In the genomic region with DNA sequence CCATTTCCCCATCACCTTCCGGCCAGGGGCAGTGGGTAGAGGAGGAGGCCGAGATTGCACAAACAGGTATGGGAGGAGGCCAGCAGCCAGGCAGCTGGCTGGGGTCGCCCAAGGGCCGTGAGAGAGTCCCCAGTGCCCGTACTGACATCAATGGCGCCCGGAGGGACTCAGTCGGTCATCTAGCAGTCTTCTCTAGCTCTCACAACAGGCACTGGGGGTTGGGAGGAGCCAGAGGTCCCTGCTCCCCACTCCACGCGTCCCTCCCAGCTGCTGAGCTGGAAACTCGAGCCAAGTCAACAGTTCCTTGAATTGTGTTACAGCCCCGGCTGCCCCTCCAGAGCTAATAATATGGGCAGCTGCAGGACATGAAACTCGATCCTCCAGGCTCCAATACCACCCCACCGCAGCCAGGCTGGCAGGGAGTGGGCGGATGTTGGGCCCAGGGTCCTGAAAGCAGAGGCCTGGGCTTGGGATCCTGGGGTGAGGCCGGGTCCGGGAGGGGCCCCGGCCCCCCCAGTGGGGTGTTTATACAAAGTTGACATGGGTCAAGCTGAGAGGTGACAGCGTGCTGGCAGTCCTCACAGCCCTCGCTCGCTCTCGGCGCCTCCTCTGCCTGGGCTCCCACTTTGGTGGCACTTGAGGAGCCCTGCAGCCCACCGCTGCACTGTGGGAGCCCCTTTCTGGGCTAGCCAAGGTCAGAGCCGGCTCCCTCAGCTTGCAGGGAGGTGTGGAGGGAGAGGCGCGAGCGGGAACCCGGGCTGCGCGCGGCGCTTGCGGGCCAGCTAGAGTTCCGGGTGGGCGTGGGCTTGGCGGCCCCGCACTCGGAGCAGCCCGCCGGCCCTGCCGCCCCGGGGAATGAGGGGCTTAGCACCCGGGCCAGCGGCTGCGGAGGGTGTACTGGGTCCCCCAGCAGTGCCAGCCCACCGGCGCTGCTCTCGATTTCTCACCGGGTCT, we compare ENCODE assay signal across 8 cellular contexts. TPM values are rescaled to one million over a fixed set of nuclear protein-coding genes. Genes with fewer than 3 reads are reported as not detected.
DNase-seq lines count a peak whose midpoint lies in the region; ATAC-seq and TF ChIP-seq lines count a peak whose summit lies in the region.
"Not testable (repeated sequence)": the region's sequence is repeated elsewhere in the genome, so short reads cannot be mapped to it uniquely, and the experiment has no call there.

No MANE protein-coding gene starts in this region.

- H3K79me2 ChIP-seq in hepatocyte, result not testable (repeated sequence)

- intact Hi-C loops in CD4-positive, alpha-beta T cell (cut with DNase I, micrococcal nuclease), result not testable (repeated sequence)

- peak overlapping the region; percentile 44 for H3K4me2 ChIP-seq in hepatocyte

- DNase-seq in CD4-positive, alpha-beta T cell; activated naive CD8-positive, alpha-beta T cell treated with anti-CD3 and anti-CD28 coated beads, Interleukin-2, amount 10 ng/mL, durations not matched to agents 7 days and 5 days: not testable (repeated sequence)
- peak; percentile 78 for DNase-seq in NCI-H1105 treated with DMSO at 0.1 percent for 48 hours (lab: John Stamatoyannopoulos, UW)
- DNase-seq in NCI-H774 (lab: John Stamatoyannopoulos, UW), result peak; percentile 85
- DNase-seq in hepatocyte (ENCODE audit: low spot score), result peak; percentile 58
- DNase-seq in nephron progenitor cell, result peak; percentile 62

- H3K27me3 ChIP-seq in CD4-positive, alpha-beta T cell (ENCODE audit: control insufficient read depth, insufficient read depth, low read length); ectodermal cell (ENCODE audit: control insufficient read depth, insufficient read depth, low read length, poor library complexity, severe bottlenecking); hepatocyte: not testable (repeated sequence)

- not testable (repeated sequence) for H3K27ac ChIP-seq in CD4-positive, alpha-beta T cell (ENCODE audit: low read depth, low read length)
- H3K27ac ChIP-seq in ectodermal cell (ENCODE audit: insufficient read depth, low read depth, low read length, poor library complexity, severe bottlenecking), result peak overlapping the region; percentile 67
- H3K27ac ChIP-seq in hepatocyte, result peak overlapping the region; percentile 49
- peak overlapping the region in 16 of 21 experiments; percentile 5 to 83 (median 34) for H3K27ac ChIP-seq in skin epidermis

- H3K4me1 ChIP-seq in ectodermal cell (ENCODE audit: control insufficient read depth, insufficient read depth, low read length), result peaks cover 53% of the 10 kb centered on the region
- peaks cover 39% of the 10 kb centered on the region for H3K4me1 ChIP-seq in hepatocyte (ENCODE audit: insufficient read depth)

- POLR2A ChIA-PET in CD4-positive, alpha-beta T cell (lab: Charles Lee), result interaction anchor here (1.0 to 4.2 kb wide), 10 partner anchors 7 to 238 kb away, joined by 3 to 28 read pairs (median 5); partner anchors contain the start of gene SPOCK2
- POLR2A ChIA-PET in activated naive CD8-positive, alpha-beta T cell treated with anti-CD3 and anti-CD28 coated beads, Interleukin-2, amount 10 ng/mL, durations not matched to agents 7 days and 5 days (lab: Charles Lee), result interaction anchor here (1.3 to 32.2 kb wide), 7 partner anchors 10 to 238 kb away, joined by 3 to 1812 read pairs (median 9); partner anchors contain the start of genes DDIT4 and SPOCK2

- not testable (repeated sequence) for H3K9me3 Mint-ChIP-seq in CD4-positive, alpha-beta T cell; activated naive CD8-positive, alpha-beta T cell treated with anti-CD3 and anti-CD28 coated beads, Interleukin-2, amount 10 ng/mL, durations not matched to agents 7 days and 5 days; nephron progenitor cell

- not testable (repeated sequence) for H3K9me3 ChIP-seq in CD4-positive, alpha-beta T cell (ENCODE audit: control insufficient read depth, low read length); ectodermal cell (ENCODE audit: control insufficient read depth, low read length); hepatocyte (ENCODE audit: low read depth)

- WGBS in ectodermal cell, 2 experiments, result 75 to 78% methylated on average over 50 of the region's 50 CpGs
- 79% methylated on average over 47 of the region's 50 CpGs for WGBS in hepatocyte (ENCODE audit: low lambda C conversion rate, missing lambda C conversion rate)

- not testable (repeated sequence) for TF ChIP-seq CTCF in CD4-positive, alpha-beta T cell (IDR thresholded peaks at IDR 0.05); hepatocyte (IDR thresholded peaks at IDR 0.05; ENCODE audit: poor library complexity); nephron progenitor cell (IDR thresholded peaks at IDR 0.05)

- H2AFZ ChIP-seq in hepatocyte, result peak overlapping the region; percentile 5

- H3K4me3 ChIP-seq in ectodermal cell (ENCODE audit: insufficient read depth, low read depth, low read length); hepatocyte; skin epidermis: not testable (repeated sequence)

- H3K9me2 ChIP-seq in hepatocyte (replicated peaks; ENCODE audit: insufficient read depth), result not testable (repeated sequence)

- H3K36me3 Mint-ChIP-seq in CD4-positive, alpha-beta T cell (ENCODE audit: low read depth); nephron progenitor cell (ENCODE audit: low read depth): not testable (repeated sequence)
- H3K36me3 Mint-ChIP-seq in activated naive CD8-positive, alpha-beta T cell treated with anti-CD3 and anti-CD28 coated beads, Interleukin-2, amount 10 ng/mL, durations not matched to agents 7 days and 5 days, result peaks cover 12% of the 10 kb centered on the region

- H3K27ac Mint-ChIP-seq in CD4-positive, alpha-beta T cell, result peak overlapping the region; percentile 91
- H3K27ac Mint-ChIP-seq in activated naive CD8-positive, alpha-beta T cell treated with anti-CD3 and anti-CD28 coated beads, Interleukin-2, amount 10 ng/mL, durations not matched to agents 7 days and 5 days, result peak overlapping the region; percentile 56
- peak overlapping the region; percentile 83 for H3K27ac Mint-ChIP-seq in nephron progenitor cell

- H3K27me3 Mint-ChIP-seq in CD4-positive, alpha-beta T cell; activated naive CD8-positive, alpha-beta T cell treated with anti-CD3 and anti-CD28 coated beads, Interleukin-2, amount 10 ng/mL, durations not matched to agents 7 days and 5 days; nephron progenitor cell (ENCODE audit: low read depth, poor library complexity): not testable (repeated sequence)

- ATAC-seq in CD4-positive, alpha-beta T cell (ENCODE audit: poor library complexity); activated naive CD8-positive, alpha-beta T cell treated with anti-CD3 and anti-CD28 coated beads, Interleukin-2, amount 10 ng/mL, durations not matched to agents 7 days and 5 days (ENCODE audit: low read depth): not testable (repeated sequence)

- H3K4me1 Mint-ChIP-seq in CD4-positive, alpha-beta T cell (ENCODE audit: low read depth), result peaks cover 79% of the 10 kb centered on the region
- peaks cover 62% of the 10 kb centered on the region for H3K4me1 Mint-ChIP-seq in activated naive CD8-positive, alpha-beta T cell treated with anti-CD3 and anti-CD28 coated beads, Interleukin-2, amount 10 ng/mL, durations not matched to agents 7 days and 5 days
- peaks cover 84% of the 10 kb centered on the region for H3K4me1 Mint-ChIP-seq in nephron progenitor cell

- CTCF ChIA-PET in CD4-positive, alpha-beta T cell (lab: Charles Lee), result interaction anchor here (0.8 to 2.5 kb wide), 4 partner anchors 9 to 51 kb away, joined by 3 to 14 read pairs (median 6); no protein-coding TSS in a partner anchor

- H3K4me3 Mint-ChIP-seq in CD4-positive, alpha-beta T cell; activated naive CD8-positive, alpha-beta T cell treated with anti-CD3 and anti-CD28 coated beads, Interleukin-2, amount 10 ng/mL, durations not matched to agents 7 days and 5 days: not testable (repeated sequence)
- H3K4me3 Mint-ChIP-seq in nephron progenitor cell, result peak overlapping the region; percentile 20

- not testable (repeated sequence) for H4K20me1 ChIP-seq in hepatocyte (ENCODE audit: insufficient read depth, poor library complexity, severe bottlenecking)

- H3K36me3 ChIP-seq in ectodermal cell (ENCODE audit: control insufficient read depth, insufficient read depth, low read length); hepatocyte (replicated peaks; ENCODE audit: insufficient read depth, low read depth): not testable (repeated sequence)

RNA-seq across cellular contexts. Expression of gene DNAJB12, which starts 29.2 kb away (rescaled TPM):
- 10 to 100 TPM; 25.2 to 27.0 TPM for total RNA-seq in CD4-positive, alpha-beta T cell
- 10 to 100 TPM; 24.3 to 26.5 TPM for total RNA-seq in activated naive CD8-positive, alpha-beta T cell treated with anti-CD3 and anti-CD28 coated beads, Interleukin-2, amount 10 ng/mL, durations not matched to agents 7 days and 5 days
- 18.7 TPM for polyA plus RNA-seq in ectodermal cell (2013, experiment 1 of 4)
- 21.3 TPM for polyA plus RNA-seq in ectodermal cell (2013, experiment 2 of 4)
- 15.9 TPM for polyA plus RNA-seq in ectodermal cell (2013, experiment 3 of 4)
- 19.3 TPM for polyA plus RNA-seq in ectodermal cell (2013, experiment 4 of 4)
- 31.0 and 33.5 TPM in 2 replicates for total RNA-seq in hepatocyte
- 40.3 and 41.5 TPM in 2 replicates for polyA plus RNA-seq in hepatocyte

RNA-seq across cellular contexts. Expression of gene DDIT4, which starts 51.8 kb away (rescaled TPM):
- total RNA-seq in CD4-positive, alpha-beta T cell, result 100 to 1,000 TPM; 427 to 436 TPM
- total RNA-seq in activated naive CD8-positive, alpha-beta T cell treated with anti-CD3 and anti-CD28 coated beads, Interleukin-2, amount 10 ng/mL, durations not matched to agents 7 days and 5 days, result 100 to 1,000 TPM; 150 to 159 TPM
- 134 TPM for polyA plus RNA-seq in ectodermal cell (2013, experiment 1 of 4)
- 102 TPM for polyA plus RNA-seq in ectodermal cell (2013, experiment 2 of 4)
- 101 TPM for polyA plus RNA-seq in ectodermal cell (2013, experiment 3 of 4)
- polyA plus RNA-seq in ectodermal cell (2013, experiment 4 of 4), result 107 TPM
- 162 and 165 TPM in 2 replicates for total RNA-seq in hepatocyte
- 189 and 235 TPM in 2 replicates for polyA plus RNA-seq in hepatocyte
